ENCODE assay signal across 29 cellular contexts in genomic region chrX:42533761-42534160, GRCh38.
"Had no signal": no experiment of that assay in that cellular context is flagged by ENCODE, and none has a peak within 500 bp of the region (broad histone marks: within the 10 kb centered on the region; RNA-seq: fewer than 3 reads in every experiment).

No MANE protein-coding gene starts in this region.

- H3K4me3 ChIP-seq: neural progenitor cell, ovary, psoas muscle, right lobe of liver, sigmoid colon, stomach, thoracic aorta, thyroid gland, tibial nerve, upper lobe of left lung, vagina had no signal

- H3K9me3 ChIP-seq: ovary, psoas muscle, right lobe of liver, sigmoid colon, thoracic aorta, thyroid gland, tibial nerve, upper lobe of left lung, vagina had no signal

- H3K4me2 ChIP-seq: neural progenitor cell had no signal

- H3K27me3 Mint-ChIP-seq: progenitor cell of endocrine pancreas; stimulated activated naive B cell treated with anti-CD40 and anti-IgM and Interleukin-4, amounts not matched to agents 10 μg/mL and 1 μg/mL and 100 μg/mL, for 72 hours; stimulated activated naive CD8-positive, alpha-beta T cell treated with anti-CD3 and anti-CD28 coated beads, Interleukin-15, Interleukin-2, amounts not matched to agents 100 ng/mL and 50 ng/mL, for 24 hours had no signal

- H3K4me1 ChIP-seq: neural progenitor cell, parathyroid adenoma, psoas muscle, sigmoid colon, stomach, thyroid gland, tibial nerve, upper lobe of left lung, vagina had no signal

- H3K27ac ChIP-seq: neural progenitor cell, ovary, parathyroid adenoma, psoas muscle, right lobe of liver, sigmoid colon, stomach, thoracic aorta, thyroid gland, tibial nerve, upper lobe of left lung, vagina had no signal

- H3K36me3 ChIP-seq: neural progenitor cell, ovary, right lobe of liver, sigmoid colon, stomach, thoracic aorta, thyroid gland, tibial nerve, upper lobe of left lung, vagina had no signal

- H3K27ac Mint-ChIP-seq: nephron; neural progenitor cell; stimulated activated effector memory CD8-positive, alpha-beta T cell treated with anti-CD3 and anti-CD28 coated beads, Interleukin-12 subunit alpha, Interleukin-12 subunit beta, amount 100 ng/mL, for 72 hours; stimulated activated naive B cell treated with anti-CD40 and anti-IgM and Interleukin-4, amounts not matched to agents 10 μg/mL and 1 μg/mL and 100 μg/mL, for 72 hours; stimulated activated naive CD8-positive, alpha-beta T cell treated with anti-CD3 and anti-CD28 coated beads, Interleukin-15, Interleukin-2, amounts not matched to agents 100 ng/mL and 50 ng/mL, for 24 hours had no signal

- H2AFZ ChIP-seq: parathyroid adenoma had no signal

- FAIRE-seq: small intestine, urothelium cell line had no signal

- H3K27me3 ChIP-seq: neural progenitor cell, ovary, right lobe of liver, sigmoid colon, thyroid gland, tibial nerve, upper lobe of left lung, vagina had no signal

- ATAC-seq: psoas muscle; right cardiac atrium; right lobe of liver; stimulated activated effector memory CD8-positive, alpha-beta T cell treated with anti-CD3 and anti-CD28 coated beads, Interleukin-12 subunit alpha, Interleukin-12 subunit beta, amount 100 ng/mL, for 72 hours; stimulated activated naive B cell treated with anti-CD40 and anti-IgM and Interleukin-4, amounts not matched to agents 10 μg/mL and 1 μg/mL and 100 μg/mL, for 72 hours had no signal

- H3K9me3 Mint-ChIP-seq: natural killer cell; nephron; stimulated activated naive B cell treated with anti-CD40 and anti-IgM and Interleukin-4, amounts not matched to agents 10 μg/mL and 1 μg/mL and 100 μg/mL, for 72 hours; stimulated activated naive CD8-positive, alpha-beta T cell treated with anti-CD3 and anti-CD28 coated beads, Interleukin-15, Interleukin-2, amounts not matched to agents 100 ng/mL and 50 ng/mL, for 24 hours had no signal

- H3K4me3 Mint-ChIP-seq: natural killer cell; nephron; neural progenitor cell; stimulated activated effector memory CD8-positive, alpha-beta T cell treated with anti-CD3 and anti-CD28 coated beads, Interleukin-12 subunit alpha, Interleukin-12 subunit beta, amount 100 ng/mL, for 72 hours; stimulated activated naive B cell treated with anti-CD40 and anti-IgM and Interleukin-4, amounts not matched to agents 10 μg/mL and 1 μg/mL and 100 μg/mL, for 72 hours; stimulated activated naive CD8-positive, alpha-beta T cell treated with anti-CD3 and anti-CD28 coated beads, Interleukin-15, Interleukin-2, amounts not matched to agents 100 ng/mL and 50 ng/mL, for 24 hours had no signal

- DNase-seq: natural killer cell; occipital lobe; ovary; posterior cingulate gyrus; psoas muscle; right cardiac atrium; right lobe of liver; sigmoid colon; small intestine; stimulated activated CD4-positive, alpha-beta T cell treated with anti-CD3 and anti-CD28 coated beads, Interleukin-15, amount 100 ng/mL, for 24 hours; stimulated activated CD4-positive, alpha-beta T cell treated with anti-CD3 and anti-CD28 coated beads, Interleukin-2, amount 100 ng/mL, for 24 hours; stimulated activated CD4-positive, alpha-beta T cell treated with anti-CD3 and anti-CD28 coated beads, Interleukin-2, amount 100 ng/mL, for 48 hours; stimulated activated CD4-positive, alpha-beta T cell treated with anti-CD3 and anti-CD28 coated beads, Interleukin-4, amount 100 ng/mL, for 24 hours; stimulated activated naive B cell treated with anti-CD40 and anti-IgM and Interleukin-4, amounts not matched to agents 10 μg/mL and 1 μg/mL and 100 μg/mL, for 72 hours; stimulated activated naive CD4-positive, alpha-beta T cell treated with Interleukin-2 at 50 U/mL for 16 hours; stomach; thyroid gland; trophoblast cell; upper lobe of left lung had no signal

- H3K79me2 ChIP-seq: parathyroid adenoma had no signal

- H3K9ac ChIP-seq: neural progenitor cell, parathyroid adenoma had no signal

- H3K36me3 Mint-ChIP-seq: natural killer cell; neural progenitor cell; stimulated activated effector memory CD8-positive, alpha-beta T cell treated with anti-CD3 and anti-CD28 coated beads, Interleukin-12 subunit alpha, Interleukin-12 subunit beta, amount 100 ng/mL, for 72 hours; stimulated activated naive B cell treated with anti-CD40 and anti-IgM and Interleukin-4, amounts not matched to agents 10 μg/mL and 1 μg/mL and 100 μg/mL, for 72 hours had no signal
